In the genomic region with DNA sequence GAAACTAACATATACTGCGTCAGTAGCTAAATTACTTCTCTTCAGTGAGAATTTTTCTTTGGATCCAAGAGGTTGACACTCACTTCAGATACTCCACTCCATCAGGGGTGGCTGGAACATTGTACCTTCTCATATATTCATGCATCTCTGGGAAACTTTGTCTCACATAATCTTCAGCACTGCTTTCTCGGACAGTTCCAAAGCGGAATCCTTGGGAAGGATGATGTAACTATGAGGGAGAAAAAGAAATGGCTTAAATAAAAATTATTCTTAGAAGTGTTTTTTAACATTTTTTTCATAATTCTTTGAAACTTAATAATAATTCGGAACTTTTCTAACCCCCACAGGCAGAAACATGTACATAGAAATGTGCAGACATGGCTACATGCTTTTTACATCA, we compare ENCODE assay signal across 25 cellular contexts. TPM values are rescaled to one million over a fixed set of nuclear protein-coding genes. Genes with fewer than 3 reads are reported as not detected.
DNase-seq lines count a peak whose midpoint lies in the region; ATAC-seq, FAIRE-seq and TF ChIP-seq lines count a peak whose summit lies in the region.
"Had no signal": no experiment of that assay in that cellular context is flagged by ENCODE, and none has a peak within 500 bp of the region (broad histone marks: within the 10 kb centered on the region; RNA-seq: fewer than 3 reads in every experiment).

No MANE protein-coding gene starts in this region.

- TF ChIP-seq RAD21 in A549 (conservative IDR thresholded peaks at IDR 0.05 in 1 of 2, IDR thresholded peaks at IDR 0.05 in 1 of 2) (no peak), HCT116 (IDR thresholded peaks at IDR 0.05; ENCODE audit: low read depth) (no peak)

- no peak overlapping the region for H3K4me3 Mint-ChIP-seq in WTC11
- H3K4me3 Mint-ChIP-seq: activated naive CD4-positive, alpha-beta T cell treated with anti-CD3 and anti-CD28 coated beads, Interleukin-2, amount 50 U/mL, for 24 hours; CD8-positive, alpha-beta memory T cell had no signal

- no TSS peak for BruUV-seq in HCT116 (replicated peaks; lab: Mats Ljungman, UMichigan)

- TF ChIP-seq POLR2A in A549 (IDR thresholded peaks at IDR 0.05; ENCODE audit: low read length) (no peak), HCT116 (IDR thresholded peaks at IDR 0.05; ENCODE audit: borderline replicate concordance, extremely low read depth, insufficient read depth, insufficient read length) (no peak), suprapubic skin (IDR thresholded peaks at IDR 0.05) (no peak)

- RAD21 ChIA-PET in HCT116 (lab: Charles Lee; ENCODE audit: low non-redundant PET in 1 of 2, low total read pairs in 2 of 2, uncharacterized antibody in 2 of 2, unreplicated experiment in 2 of 2), result no interaction called here

- H3K79me2 ChIP-seq in HCT116 (ENCODE audit: insufficient read depth, low read length), result no peaks in the 10 kb centered on the region

- H3K27me3 ChIP-seq in HCT116 (ENCODE audit: insufficient read depth, low read length) (peaks cover under 1% of the 10 kb centered on the region; the same call in 1 of the 2 replicates), suprapubic skin (no peaks in the 10 kb centered on the region)
- H3K27me3 ChIP-seq: sigmoid colon, vagina had no signal

- H2AFZ ChIP-seq in HCT116 (ENCODE audit: low read depth, low read length, poor library complexity, severe bottlenecking), result no peak overlapping the region
- H2AFZ ChIP-seq: PC-9 had no signal

- no peak for FAIRE-seq in A549 (lab: Jason Lieb, UNC)
- FAIRE-seq: GM12878 had no signal

- intact Hi-C loops in HCT116 (cut with micrococcal nuclease), result no loop called here

- H4K20me1 ChIP-seq in HCT116 (ENCODE audit: insufficient read depth), result no peaks in the 10 kb centered on the region

- H3K36me3 Mint-ChIP-seq in WTC11, result no peaks in the 10 kb centered on the region
- H3K36me3 Mint-ChIP-seq: activated naive CD4-positive, alpha-beta T cell treated with anti-CD3 and anti-CD28 coated beads, Interleukin-2, amount 50 U/mL, for 24 hours; CD8-positive, alpha-beta memory T cell had no signal

- H3K9me3 Mint-ChIP-seq in WTC11, result no peaks in the 10 kb centered on the region
- H3K9me3 Mint-ChIP-seq: activated naive CD4-positive, alpha-beta T cell treated with anti-CD3 and anti-CD28 coated beads, Interleukin-2, amount 50 U/mL, for 24 hours had no signal

- 60% methylated on average over 4 of the region's 4 CpGs for WGBS in A549 (ENCODE audit: missing lambda C conversion rate)
- WGBS in suprapubic skin, result 63% methylated on average over 4 of the region's 4 CpGs

- H3K36me3 ChIP-seq in HCT116 (ENCODE audit: control insufficient read depth in 1 of 2, insufficient read depth in 2 of 2, low read length in 2 of 2) (no peaks in the 10 kb centered on the region), suprapubic skin (no peaks in the 10 kb centered on the region)
- H3K36me3 ChIP-seq: sigmoid colon, vagina had no signal

- TF ChIP-seq EP300 in A549 (IDR thresholded peaks at IDR 0.05), result no peak
- no peak for TF ChIP-seq EP300 in suprapubic skin (IDR thresholded peaks at IDR 0.05)

- no peak overlapping the region for H3K27ac Mint-ChIP-seq in WTC11
- H3K27ac Mint-ChIP-seq: activated naive CD4-positive, alpha-beta T cell treated with anti-CD3 and anti-CD28 coated beads, Interleukin-2, amount 50 U/mL, for 24 hours had no signal

- no peak overlapping the region for H3K4me3 ChIP-seq in A549
- H3K4me3 ChIP-seq in HCT116 (replicated peaks in 1 of 2; ENCODE audit: low read depth in 1 of 2, low read length in 2 of 2), result no peak overlapping the region
- H3K4me3 ChIP-seq in fibroblast of the aortic adventitia (ENCODE audit: low read depth, low read length), result no peak overlapping the region
- H3K4me3 ChIP-seq in suprapubic skin, result no peak overlapping the region
- H3K4me3 ChIP-seq: GM12878, PC-9, sigmoid colon, vagina had no signal

- H3K4me1 Mint-ChIP-seq in WTC11, result no peaks in the 10 kb centered on the region
- H3K4me1 Mint-ChIP-seq: CD8-positive, alpha-beta memory T cell had no signal

- H3K4me1 ChIP-seq in A549, result no peaks in the 10 kb centered on the region
- H3K4me1 ChIP-seq in HCT116 (ENCODE audit: control insufficient read depth in 1 of 2, insufficient read depth in 2 of 2, low read length in 2 of 2), result no peaks in the 10 kb centered on the region
- H3K4me1 ChIP-seq in suprapubic skin, result no peaks in the 10 kb centered on the region
- H3K4me1 ChIP-seq: sigmoid colon, vagina had no signal

- no peak for TF ChIP-seq CTCF in A549 (IDR thresholded peaks at IDR 0.05)
- no peak for TF ChIP-seq CTCF in HCT116 (IDR thresholded peaks at IDR 0.05 in 2 of 3, conservative IDR thresholded peaks at IDR 0.05 in 1 of 3; ENCODE audit: borderline replicate concordance in 1 of 3, insufficient read depth in 1 of 3, low read depth in 2 of 3, low read length in 2 of 3)
- TF ChIP-seq CTCF in WTC11 (IDR thresholded peaks at IDR 0.05), result no peak
- TF ChIP-seq CTCF in fibroblast of the aortic adventitia (IDR thresholded peaks at IDR 0.05; ENCODE audit: insufficient read depth, low read length), result no peak
- no peak for TF ChIP-seq CTCF in suprapubic skin (IDR thresholded peaks at IDR 0.05)

- H3K9ac ChIP-seq in HCT116 (ENCODE audit: low read length), result no peak overlapping the region

- H3K27ac ChIP-seq in A549 (no peak overlapping the region), HCT116 (ENCODE audit: low read depth, low read length) (no peak overlapping the region), suprapubic skin (no peak overlapping the region)
- H3K27ac ChIP-seq: PC-9, sigmoid colon, vagina had no signal

- H3K9me2 ChIP-seq in HCT116 (ENCODE audit: insufficient read depth), result no peaks in the 10 kb centered on the region

- H3K9me3 ChIP-seq in A549, result no peaks in the 10 kb centered on the region
- no peaks in the 10 kb centered on the region for H3K9me3 ChIP-seq in HCT116 (ENCODE audit: control insufficient read depth in 1 of 2, insufficient read depth in 1 of 2, low read depth in 1 of 2, low read length in 2 of 2)
- H3K9me3 ChIP-seq in suprapubic skin, result no peaks in the 10 kb centered on the region
- H3K9me3 ChIP-seq: sigmoid colon, vagina had no signal

- POLR2A ChIA-PET in A549 (lab: Yijun Ruan, JAX) (no interaction called here), HCT116 (lab: Charles Lee) (no interaction called here), WTC11 (lab: Charles Lee) (no interaction called here)

- no peaks in the 10 kb centered on the region; the same call in 1 of the 2 replicates for H3K27me3 Mint-ChIP-seq in WTC11 (ENCODE audit: low read depth)
- H3K27me3 Mint-ChIP-seq: activated naive CD4-positive, alpha-beta T cell treated with anti-CD3 and anti-CD28 coated beads, Interleukin-2, amount 50 U/mL, for 24 hours had no signal

- no peak for ATAC-seq in A549
- no peak for ATAC-seq in HCT116
- no peak for ATAC-seq in WTC11
- no peak for ATAC-seq in HG02970 (IDR thresholded peaks at IDR 0.05; ENCODE audit: low FRiP score, unreplicated experiment)
- ATAC-seq in GM18517 (IDR thresholded peaks at IDR 0.05; ENCODE audit: unreplicated experiment), result no peak
- ATAC-seq: GM12878, left cardiac atrium had no signal

- DNase-seq in A549 (ENCODE audit: low read depth in 1 of 2, low spot score in 1 of 2) (no peak), HCT116 (ENCODE audit: low read depth, low spot score) (no peak), WTC11 (ENCODE audit: low spot score) (no peak), fibroblast of the aortic adventitia (ENCODE audit: low read depth) (peak; percentile 8), suprapubic skin (ENCODE audit: low spot score in 2 of 2) (no peak), NCI-H1105 treated with DMSO at 0.1 percent for 48 hours (lab: John Stamatoyannopoulos, UW) (no peak)
- DNase-seq: activated CD4-positive, alpha-beta T cell treated with anti-CD3 and anti-CD28 coated beads, Interleukin-2, amount 50 U/mL, for 4 hours; activated T-cell treated with anti-CD3 and anti-CD28 coated beads, Interleukin-2, amount 50 U/mL, for 1 hour; CD8-positive, alpha-beta memory T cell; hypothalamus; left cardiac atrium; NCI-H2107; NCI-H526; nucleus accumbens; PC-9; sigmoid colon had no signal

- CTCF ChIA-PET in A549 (lab: Yijun Ruan, JAX), result no interaction called here
- CTCF ChIA-PET in HCT116 (lab: Charles Lee), result no interaction called here
- CTCF ChIA-PET in WTC11 (lab: Charles Lee), result no interaction called here

- H3K4me2 ChIP-seq in A549, result no peak overlapping the region
- no peak overlapping the region for H3K4me2 ChIP-seq in HCT116 (ENCODE audit: low read length)
- H3K4me2 ChIP-seq: PC-9 had no signal

TF ChIP-seq in A549, 52 proteins besides CTCF, POLR2A, EP300 and RAD21 (continues in another document):
- TF ChIP-seq, protein P1, sequence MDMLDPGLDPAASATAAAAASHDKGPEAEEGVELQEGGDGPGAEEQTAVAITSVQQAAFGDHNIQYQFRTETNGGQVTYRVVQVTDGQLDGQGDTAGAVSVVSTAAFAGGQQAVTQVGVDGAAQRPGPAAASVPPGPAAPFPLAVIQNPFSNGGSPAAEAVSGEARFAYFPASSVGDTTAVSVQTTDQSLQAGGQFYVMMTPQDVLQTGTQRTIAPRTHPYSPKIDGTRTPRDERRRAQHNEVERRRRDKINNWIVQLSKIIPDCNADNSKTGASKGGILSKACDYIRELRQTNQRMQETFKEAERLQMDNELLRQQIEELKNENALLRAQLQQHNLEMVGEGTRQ (IDR thresholded peaks at IDR 0.05), result no peak

TF ChIP-seq in HCT116, 20 proteins besides CTCF, POLR2A, EP300 and RAD21 (continues in another document):
- TF ChIP-seq EGR1 (IDR thresholded peaks at IDR 0.05; ENCODE audit: low read depth), result no peak

TF ChIP-seq in WTC11, 78 proteins besides CTCF, POLR2A, EP300 and RAD21:
- TF ChIP-seq SMAD4 (CRISPR knock-in tag; IDR thresholded peaks at IDR 0.05) (0 out of 2 replicates have a peak, but pooled peaks have one; percentile 31), TP53 (CRISPR knock-in tag; IDR thresholded peaks at IDR 0.05) (no peak)

RNA-seq across cellular contexts. Expression of a gene that starts 33.4 kb away (rescaled TPM):
- not detected in 2 replicates for polyA plus RNA-seq in A549 (2011; rRNA removed)
- not detected in 2 replicates for polyA plus RNA-seq in A549 (2012; cell fraction: cytosol; rRNA removed)
- polyA plus RNA-seq in A549 (2012; cell fraction: nucleus; rRNA removed), result not detected in 2 replicates
- not detected in 3 replicates for polyA plus RNA-seq in A549 (2017; fragmentation: RNase III; extraction: RNeasy Plus Mini Kit Qiagen cat#74134 plus additional on column Dnase treatment)
- not detected in 2 replicates for polyA minus RNA-seq in A549 (2011; rRNA and poly(A)+ RNA removed)
- total RNA-seq in HCT116 (2021; ENCODE audit: unreplicated experiment), result not detected
- polyA plus RNA-seq in HCT116 (2012), result not detected in 2 replicates
- total RNA-seq in WTC11 (2021), result not detected in 3 replicates
- total RNA-seq in fibroblast of the aortic adventitia (ENCODE audit: low replicate concordance), result not detected in 2 replicates
- total RNA-seq in suprapubic skin, result not detected
- total RNA-seq: cardiac septum; CD8-positive, alpha-beta memory T cell; fibroblast of lung; GM12878; left cardiac atrium; mononuclear cell; PC-9; sigmoid colon; vagina had no signal
- polyA plus RNA-seq: AG04450; CD8-positive, alpha-beta memory T cell; fibroblast of lung; GM12878 had no signal
